In genomic region chr22:20311249-20312062, GRCh38 we compare ENCODE assay signal across 1 cellular context. TPM values are rescaled to one million over a fixed set of nuclear protein-coding genes. Genes with fewer than 3 reads are reported as not detected.
"Had no signal": no experiment of that assay in that cellular context is flagged by ENCODE, and none has a peak within 500 bp of the region (broad histone marks: within the 10 kb centered on the region; RNA-seq: fewer than 3 reads in every experiment).

No MANE protein-coding gene starts in this region.

RNA-seq across cellular contexts. Expression of gene RTN4R, which starts 43.3 kb away (rescaled TPM):
- total RNA-seq: activated B cell treated with CpG ODN at 0.5 μM for 24 hours had no signal
